Comparison of ENCODE assay signal across 32 cellular contexts in genomic region chr11:129800655-129801054, GRCh38. TPM values are rescaled to one million over a fixed set of nuclear protein-coding genes. Genes with fewer than 3 reads are reported as not detected.
"Had no signal": no experiment of that assay in that cellular context is flagged by ENCODE, and none has a peak within 500 bp of the region (broad histone marks: within the 10 kb centered on the region; RNA-seq: fewer than 3 reads in every experiment).

No MANE protein-coding gene starts in this region.

- H3K9me3 ChIP-seq: adrenal gland, body of pancreas, esophagus squamous epithelium had no signal

- DNase-seq: activated CD4-positive, alpha-beta memory T cell treated with anti-CD3 and anti-CD28 coated beads, Interleukin-2, amount 10 ng/mL, durations not matched to agents 7 days and 5 days; activated CD4-positive, alpha-beta T cell treated with anti-CD3 and anti-CD28 coated beads for 1 hour; activated CD4-positive, alpha-beta T cell treated with anti-CD3 and anti-CD28 coated beads for 4 hours; activated CD4-positive, alpha-beta T cell treated with anti-CD3 and anti-CD28 coated beads, Interleukin-2, amount 10 ng/mL, durations not matched to agents 7 days and 5 days; activated CD4-positive, alpha-beta T cell treated with anti-CD3 and anti-CD28 coated beads, Interleukin-2, amount 50 U/mL, for 4 hours; activated CD4-positive, CD25-positive, alpha-beta regulatory T cell; activated CD8-positive, alpha-beta memory T cell treated with anti-CD3 and anti-CD28 coated beads, Interleukin-2, amount 50 U/mL, for 48 hours; activated gamma-delta T cell; activated naive CD4-positive, alpha-beta T cell; activated naive CD4-positive, alpha-beta T cell treated with anti-CD3 and anti-CD28 coated beads, Interleukin-2, amount 50 U/mL, for 16 hours; activated naive CD8-positive, alpha-beta T cell treated with anti-CD3 and anti-CD28 coated beads for 36 hours; activated naive CD8-positive, alpha-beta T cell treated with anti-CD3 and anti-CD28 coated beads, Interleukin-2, amount 50 U/mL, for 24 hours; activated T-cell treated with anti-CD3 and anti-CD28 coated beads for 4 hours; activated T-cell treated with anti-CD3 and anti-CD28 coated beads, Interleukin-2, amount 50 U/mL, for 24 hours; activated T-cell treated with anti-CD3 and anti-CD28 coated beads, Interleukin-2, amount 50 U/mL, for 72 hours; adrenal gland; amygdala; aorta; body of pancreas; caudate nucleus; cortex of kidney; dermis blood vessel endothelial cell; effector CD4-positive, alpha-beta T cell; effector memory CD8-positive, alpha-beta T cell; esophagus squamous epithelium; foreskin melanocyte; SW 1271; T-cell; T-helper 2 cell had no signal

- H3K4me3 ChIP-seq: adrenal gland, body of pancreas, esophagus squamous epithelium had no signal

- H3K4me3 Mint-ChIP-seq: activated CD4-positive, alpha-beta memory T cell treated with anti-CD3 and anti-CD28 coated beads, Interleukin-2, amount 10 ng/mL, durations not matched to agents 7 days and 5 days; activated CD4-positive, alpha-beta T cell treated with anti-CD3 and anti-CD28 coated beads, Interleukin-2, amount 10 ng/mL, durations not matched to agents 7 days and 5 days; activated naive CD8-positive, alpha-beta T cell treated with anti-CD3 and anti-CD28 coated beads for 36 hours; activated naive CD8-positive, alpha-beta T cell treated with anti-CD3 and anti-CD28 coated beads, Interleukin-2, amount 50 U/mL, for 24 hours; activated T-cell treated with anti-CD3 and anti-CD28 coated beads, Interleukin-2, amount 50 U/mL, for 24 hours; activated T-cell treated with anti-CD3 and anti-CD28 coated beads, Interleukin-2, amount 50 U/mL, for 72 hours; effector memory CD8-positive, alpha-beta T cell; T-cell had no signal

- H3K27me3 Mint-ChIP-seq: activated naive CD8-positive, alpha-beta T cell treated with anti-CD3 and anti-CD28 coated beads, Interleukin-2, amount 50 U/mL, for 24 hours; activated T-cell treated with anti-CD3 and anti-CD28 coated beads, Interleukin-2, amount 50 U/mL, for 24 hours had no signal

- ATAC-seq: activated naive CD8-positive, alpha-beta T cell treated with anti-CD3 and anti-CD28 coated beads, Interleukin-2, amount 50 U/mL, for 24 hours; activated T-cell treated with anti-CD3 and anti-CD28 coated beads, Interleukin-2, amount 50 U/mL, for 72 hours; body of pancreas; effector memory CD8-positive, alpha-beta T cell; T-cell had no signal

- H3K27ac Mint-ChIP-seq: activated CD4-positive, alpha-beta memory T cell treated with anti-CD3 and anti-CD28 coated beads, Interleukin-2, amount 10 ng/mL, durations not matched to agents 7 days and 5 days; activated CD4-positive, alpha-beta T cell treated with anti-CD3 and anti-CD28 coated beads, Interleukin-2, amount 10 ng/mL, durations not matched to agents 7 days and 5 days; activated naive CD8-positive, alpha-beta T cell treated with anti-CD3 and anti-CD28 coated beads for 36 hours; activated naive CD8-positive, alpha-beta T cell treated with anti-CD3 and anti-CD28 coated beads, Interleukin-2, amount 50 U/mL, for 24 hours; activated T-cell treated with anti-CD3 and anti-CD28 coated beads, Interleukin-2, amount 50 U/mL, for 24 hours; activated T-cell treated with anti-CD3 and anti-CD28 coated beads, Interleukin-2, amount 50 U/mL, for 72 hours; effector memory CD8-positive, alpha-beta T cell; T-cell had no signal

- H3K27me3 ChIP-seq: adrenal gland, body of pancreas, esophagus squamous epithelium had no signal

- H3K27ac ChIP-seq: adrenal gland, body of pancreas, esophagus squamous epithelium had no signal

- H3K4me1 ChIP-seq: adrenal gland, body of pancreas had no signal

- H3K36me3 ChIP-seq: adrenal gland, esophagus squamous epithelium had no signal

RNA-seq across cellular contexts. Expression of gene TMEM45B, which starts 15.0 kb away (rescaled TPM):
- total RNA-seq: chondrocyte, fibroblast of lung, fibroblast of villous mesenchyme had no signal
- polyA plus RNA-seq: fibroblast of lung had no signal
